Comparison of ENCODE assay signal across 14 cellular contexts in the genomic region with DNA sequence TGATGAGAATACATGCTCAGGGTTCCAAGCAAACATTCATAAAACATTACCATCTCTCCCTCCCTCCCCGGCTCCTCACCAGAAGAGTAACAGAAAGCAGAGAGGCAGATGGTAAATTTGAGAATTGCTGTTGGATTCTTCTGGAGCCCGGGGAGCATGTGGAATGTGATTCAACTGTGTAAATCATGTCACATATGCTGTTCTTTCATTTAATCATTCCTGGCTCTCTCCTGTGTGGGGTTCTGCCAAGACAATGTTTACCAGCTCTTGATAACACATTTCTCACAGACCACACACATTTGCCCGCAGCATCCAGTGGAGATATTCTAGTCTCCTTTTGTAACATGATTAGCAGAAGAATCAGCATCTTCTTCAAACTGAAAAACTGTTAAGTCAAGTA. TPM values are rescaled to one million over a fixed set of nuclear protein-coding genes. Genes with fewer than 3 reads are reported as not detected.
DNase-seq lines count a peak whose midpoint lies in the region; ATAC-seq, FAIRE-seq and TF ChIP-seq lines count a peak whose summit lies in the region.
"Had no signal": no experiment of that assay in that cellular context is flagged by ENCODE, and none has a peak within 500 bp of the region (broad histone marks: within the 10 kb centered on the region; RNA-seq: fewer than 3 reads in every experiment).

No MANE protein-coding gene starts in this region.

- no peaks in the 10 kb centered on the region for H3K79me2 ChIP-seq in PC-3 (ENCODE audit: low read length)

- TF ChIP-seq POLR2A in gastroesophageal sphincter (IDR thresholded peaks at IDR 0.05) (no peak), vagina (IDR thresholded peaks at IDR 0.05) (no peak)

- CTCF ChIA-PET in PC-3 (lab: Charles Lee): interaction anchor here (0.7 kb wide), 1 partner anchor 438 kb away, joined by 3 read pairs; no protein-coding TSS in a partner anchor

- peak overlapping the region; percentile 62 for H3K4me2 ChIP-seq in PC-3 (ENCODE audit: low read length)

- no peaks in the 10 kb centered on the region for H3K9me3 ChIP-seq in PC-3 (ENCODE audit: low read length)
- no peaks in the 10 kb centered on the region for H3K9me3 ChIP-seq in gastroesophageal sphincter
- no peaks in the 10 kb centered on the region for H3K9me3 ChIP-seq in pancreas
- H3K9me3 ChIP-seq in vagina: no peaks in the 10 kb centered on the region

- DNase-seq in EL (peak; percentile 25), PC-3 (peak; percentile 92), pancreas (peak in 3 of 6 donors; percentile 52 to 54 (median 52)), midbrain (lab: John Stamatoyannopoulos, UW) (no peak), vagina (ENCODE audit: extremely low spot score in 2 of 2) (no peak)
- no peak for DNase-seq in stimulated activated CD4-positive, alpha-beta T cell treated with anti-CD3 and anti-CD28 coated beads, Interleukin-4, amount 100 ng/mL, for 4 hours
- DNase-seq: activated gamma-delta T cell; effector CD8-positive, alpha-beta T cell; NCI-H1930; nucleus accumbens; RPMI8226; stimulated activated CD4-positive, alpha-beta T cell treated with anti-CD3 and anti-CD28 coated beads, Interleukin-4, amount 100 ng/mL, for 24 hours had no signal

- no peak for FAIRE-seq in pancreas (lab: Jason Lieb, UNC)

- H3K36me3 ChIP-seq in PC-3 (ENCODE audit: low read depth, low read length) (peaks cover 8% of the 10 kb centered on the region), gastroesophageal sphincter (peaks cover 0 to 42% of the 10 kb centered on the region in 2 donors), pancreas (peaks cover 0 to 9% (median 0%) of the 10 kb centered on the region in 3 donors), vagina (peaks cover 0 to 10% of the 10 kb centered on the region in 2 donors)

- H3K27me3 ChIP-seq in PC-3 (ENCODE audit: low read length): no peaks in the 10 kb centered on the region
- H3K27me3 ChIP-seq in gastroesophageal sphincter: no peaks in the 10 kb centered on the region
- H3K27me3 ChIP-seq in pancreas: no peaks in the 10 kb centered on the region
- H3K27me3 ChIP-seq in vagina: no peaks in the 10 kb centered on the region

- H4K20me1 ChIP-seq in PC-3 (ENCODE audit: low read length): no peaks in the 10 kb centered on the region

- BruUV-seq in PC-3 (replicated peaks; lab: Mats Ljungman, UMichigan): no TSS peak

- H3F3A ChIP-seq in PC-3 (ENCODE audit: low read length, unreplicated experiment): peaks cover 5% of the 10 kb centered on the region

- no peaks in the 10 kb centered on the region for H3K9me2 ChIP-seq in PC-3 (replicated peaks; ENCODE audit: low read length)

- intact Hi-C loops in PC-3 (cut with micrococcal nuclease) (no loop called here), pancreas (cut with DNase I) (no loop called here), vagina (cut with DNase I) (no loop called here)

- ATAC-seq in PC-3: peak; percentile 56
- ATAC-seq in gastroesophageal sphincter: peak; percentile 55
- ATAC-seq in pancreas: peak; percentile 96 to 97 (median 96)
- no peak for ATAC-seq in GM21367 (IDR thresholded peaks at IDR 0.05; ENCODE audit: unreplicated experiment)

- 13 to 33% methylated on average over 3 of the region's 3 CpGs for WGBS in gastroesophageal sphincter (ENCODE audit: low coverage in 1 of 2), 2 donors
- WGBS in pancreas, 2 donors: 6 to 14% methylated on average over 3 of the region's 3 CpGs

- no peak overlapping the region for H3K9ac ChIP-seq in PC-3 (ENCODE audit: low read length)

- no peak for TF ChIP-seq EP300 in gastroesophageal sphincter (IDR thresholded peaks at IDR 0.05)

- peak overlapping the region; percentile 77 for H3K27ac ChIP-seq in PC-3 (ENCODE audit: low read length)
- H3K27ac ChIP-seq in gastroesophageal sphincter: peak overlapping the region in 3 of 4 donors; percentile 63 to 72 (median 72)
- H3K27ac ChIP-seq in pancreas: peak overlapping the region in 2 of 4 donors; percentile 25 to 29
- H3K27ac ChIP-seq in vagina: no peak overlapping the region

- POLR2A ChIA-PET in PC-3 (lab: Charles Lee; ENCODE audit: unreplicated experiment): interaction anchor here (0.6 kb wide), 1 partner anchor 20 kb away, joined by 3 read pairs; no protein-coding TSS in a partner anchor

- TF ChIP-seq CTCF in PC-3 (conservative IDR thresholded peaks at IDR 0.05; ENCODE audit: low read depth, low read length): no peak
- TF ChIP-seq CTCF in gastroesophageal sphincter (IDR thresholded peaks at IDR 0.05): no peak
- TF ChIP-seq CTCF in pancreas (IDR thresholded peaks at IDR 0.05): no peak
- no peak for TF ChIP-seq CTCF in vagina (IDR thresholded peaks at IDR 0.05)

- H3K4me1 ChIP-seq in PC-3 (ENCODE audit: insufficient read depth, low read length) (peaks cover 47% of the 10 kb centered on the region), gastroesophageal sphincter (peaks cover 0 to 22% (median 6%) of the 10 kb centered on the region in 3 donors), pancreas (peaks cover 9 to 13% (median 13%) of the 10 kb centered on the region in 3 donors), vagina (peaks cover 10% of the 10 kb centered on the region)

- H2AFZ ChIP-seq in PC-3 (ENCODE audit: low read length): no peak overlapping the region

- H3K4me3 ChIP-seq in PC-3 (ENCODE audit: low read length) (peak overlapping the region; percentile 3; the same call in 1 of the 2 replicates), gastroesophageal sphincter (no peak overlapping the region), pancreas (no peak overlapping the region), vagina (no peak overlapping the region)

RNA-seq across cellular contexts. Expression of a gene that starts 23.4 kb away (rescaled TPM):
- total RNA-seq in PC-3 (2014; rRNA removed) (31.6 and 43.7 TPM in 2 replicates), gastroesophageal sphincter (10 to 100 TPM; 29.0 to 70.8 (median 45.1) TPM), pancreas (10 to 100 TPM in 5 of 6 donors, 1 to 10 TPM in 1; 8.5 to 17.6 (median 13.7) TPM), vagina (49.4 TPM)
- 10 to 100 TPM; 47.2 to 54.5 TPM for polyA plus RNA-seq in pancreas

Comparison
In these comparisons a context has a peak if more than half of its experiments do, and no peak if none do; other contexts are left out.
1. DNase-seq: peak in EL (single experiment) and PC-3 (single experiment); none in stimulated activated CD4-positive, alpha-beta T cell treated with anti-CD3 and anti-CD28 coated beads, Interleukin-4, amount 100 ng/mL, for 4 hours (0 of 2), midbrain (single experiment) and vagina (0 of 2).